Comparison of ENCODE assay signal across 24 cellular contexts in the genomic region with DNA sequence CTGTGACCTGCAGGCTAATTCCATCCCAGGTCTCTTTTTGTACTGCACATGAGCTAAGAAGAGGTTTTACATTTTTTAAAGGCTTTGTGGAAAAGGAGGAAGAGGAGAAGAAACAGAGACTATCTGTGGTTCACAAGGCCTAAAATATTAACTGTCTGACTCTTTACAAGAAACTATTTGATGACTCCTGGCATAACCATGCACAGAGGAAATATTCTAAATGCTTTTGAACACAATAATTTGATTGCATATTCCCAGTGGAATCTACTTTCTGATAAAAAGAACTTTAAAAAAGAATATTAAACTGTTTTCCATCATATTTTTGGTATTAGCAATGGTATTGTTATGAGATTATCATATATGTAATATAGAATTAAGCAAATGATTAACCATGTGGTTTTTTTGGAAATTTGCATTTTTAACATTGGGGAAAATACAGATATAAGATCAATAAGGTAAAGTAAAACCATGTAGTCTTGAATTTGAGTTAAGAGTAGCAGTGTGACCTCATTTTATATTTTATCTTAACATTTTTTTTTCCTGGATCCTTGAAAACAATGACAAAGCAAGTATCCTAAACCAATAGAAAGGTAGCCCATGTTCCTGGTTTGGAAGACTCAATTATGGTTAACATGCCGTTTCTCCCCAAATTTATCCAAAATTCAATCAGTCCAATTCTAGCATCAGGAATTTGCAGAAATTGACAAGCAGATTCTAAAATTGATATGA.
DNase-seq lines count a peak whose midpoint lies in the region; FAIRE-seq and TF ChIP-seq lines count a peak whose summit lies in the region.
"Had no signal": no experiment of that assay in that cellular context is flagged by ENCODE, and none has a peak within 500 bp of the region (broad histone marks: within the 10 kb centered on the region; RNA-seq: fewer than 3 reads in every experiment).

No MANE protein-coding gene starts in this region.

- H3K9me3 Mint-ChIP-seq in chondrocyte (ENCODE audit: low read depth), result peaks cover 7% of the 10 kb centered on the region
- H3K9me3 Mint-ChIP-seq: activated CD4-positive, alpha-beta T cell treated with anti-CD3 and anti-CD28 coated beads, Interleukin-2, amount 10 ng/mL, durations not matched to agents 24 days and 14 days had no signal

- no peaks in the 10 kb centered on the region for H3K36me3 ChIP-seq in mesenchymal stem cell (ENCODE audit: control insufficient read depth in 1 of 2, insufficient read depth in 2 of 2, low read depth in 1 of 2, low read length in 2 of 2)
- H3K36me3 ChIP-seq: pancreas, sigmoid colon, stomach, upper lobe of right lung had no signal

- no peaks in the 10 kb centered on the region for H3K27me3 Mint-ChIP-seq in chondrocyte (ENCODE audit: low read depth)
- H3K27me3 Mint-ChIP-seq: activated CD4-positive, alpha-beta T cell treated with anti-CD3 and anti-CD28 coated beads, Interleukin-2, amount 10 ng/mL, durations not matched to agents 24 days and 14 days had no signal

- H3K79me1 ChIP-seq in mesenchymal stem cell (replicated peaks; ENCODE audit: low read length, poor library complexity, severe bottlenecking), result no peaks in the 10 kb centered on the region

- H4K8ac ChIP-seq in mesenchymal stem cell (ENCODE audit: low read length), result no peak overlapping the region

- no peak overlapping the region for H2AFZ ChIP-seq in mesenchymal stem cell (ENCODE audit: low read depth, low read length)

- H2BK5ac ChIP-seq in mesenchymal stem cell (ENCODE audit: low read depth, low read length, poor library complexity, severe bottlenecking), result peak overlapping the region; percentile 97

- no peak overlapping the region for H3K14ac ChIP-seq in mesenchymal stem cell (ENCODE audit: low read length in 2 of 2)

- no peak overlapping the region for H4K91ac ChIP-seq in mesenchymal stem cell (ENCODE audit: low read length)

- no peak overlapping the region for H2BK12ac ChIP-seq in mesenchymal stem cell (ENCODE audit: low read length in 2 of 2)

- FAIRE-seq in frontal cortex (lab: Jason Lieb, UNC), result no peak
- FAIRE-seq: G401.6, GM12891, pancreas had no signal

- H3K23ac ChIP-seq in mesenchymal stem cell (ENCODE audit: low read length in 2 of 2), result no peak overlapping the region

- H2BK15ac ChIP-seq in mesenchymal stem cell (ENCODE audit: low read depth, poor library complexity, severe bottlenecking), result no peak overlapping the region

- peaks cover 10% of the 10 kb centered on the region for H3K4me1 ChIP-seq in mesenchymal stem cell (ENCODE audit: control insufficient read depth, insufficient read depth, low read depth, low read length)
- H3K4me1 ChIP-seq: pancreas, stomach, upper lobe of right lung had no signal

- DNase-seq in AG08395 (ENCODE audit: low spot score) (peak; percentile 53), HS-5 (ENCODE audit: low read depth) (peak; percentile 56), chondrocyte (ENCODE audit: low spot score) (no peak), mesenchymal stem cell (no peak), ecto neural progenitor cell (ENCODE audit: low spot score) (no peak), SHP77 treated with DMSO at 0.1 percent for 48 hours (lab: John Stamatoyannopoulos, UW) (no peak), frontal cortex (ENCODE audit: low spot score in 2 of 2) (no peak), RKO (ENCODE audit: low spot score) (no peak)
- DNase-seq: activated CD4-positive, alpha-beta T cell treated with anti-CD3 and anti-CD28 coated beads, Interleukin-2, amount 10 ng/mL, durations not matched to agents 24 days and 14 days; activated effector memory CD4-positive, alpha-beta T cell treated with anti-CD3 and anti-CD28 coated beads, Interleukin-2, amount 50 U/mL, for 16 hours; AML-193; amniotic stem cell; COR-L47; glutamatergic neuron; NCI-H1436; NCI-H2171 treated with DMSO at 0.1 percent for 48 hours; NCI-H748 treated with DMSO at 0.1 percent for 48 hours; pancreas; sigmoid colon; stimulated activated CD4-positive, alpha-beta T cell treated with anti-CD3 and anti-CD28 coated beads, Interleukin-2, amount 100 ng/mL, for 24 hours; stomach; upper lobe of right lung had no signal

- peaks cover 64% of the 10 kb centered on the region for H3K4me1 Mint-ChIP-seq in chondrocyte (ENCODE audit: low read depth)
- H3K4me1 Mint-ChIP-seq: activated CD4-positive, alpha-beta T cell treated with anti-CD3 and anti-CD28 coated beads, Interleukin-2, amount 10 ng/mL, durations not matched to agents 24 days and 14 days had no signal

- H3K9ac ChIP-seq in mesenchymal stem cell (ENCODE audit: low read length), result peak overlapping the region; percentile 90

- peak overlapping the region; percentile 100 for H3K27ac ChIP-seq in mesenchymal stem cell (ENCODE audit: low read length, poor library complexity, severe bottlenecking)
- H3K27ac ChIP-seq: pancreas, sigmoid colon, stomach, upper lobe of right lung had no signal

- no peak for TF ChIP-seq CTCF in chondrocyte (IDR thresholded peaks at IDR 0.05)

- H3K27me3 ChIP-seq in mesenchymal stem cell (ENCODE audit: control insufficient read depth in 1 of 2, insufficient read depth in 1 of 2, low read length in 2 of 2), result no peaks in the 10 kb centered on the region
- H3K27me3 ChIP-seq: pancreas, sigmoid colon, stomach, upper lobe of right lung had no signal

- no peak overlapping the region for H3K18ac ChIP-seq in mesenchymal stem cell (ENCODE audit: low read depth in 1 of 2, low read length in 2 of 2)

- H2AK5ac ChIP-seq in mesenchymal stem cell (ENCODE audit: low read length, severe bottlenecking), result no peak overlapping the region

- no peak overlapping the region for H3K4me2 ChIP-seq in mesenchymal stem cell (ENCODE audit: low read length, poor library complexity, severe bottlenecking)

- peaks cover 9% of the 10 kb centered on the region for H3K9me3 ChIP-seq in mesenchymal stem cell (ENCODE audit: control insufficient read depth, low read length)
- H3K9me3 ChIP-seq: pancreas, sigmoid colon, upper lobe of right lung had no signal

- no peaks in the 10 kb centered on the region for H3K36me3 Mint-ChIP-seq in chondrocyte (ENCODE audit: low read depth)

- H3K4ac ChIP-seq in mesenchymal stem cell (ENCODE audit: low read depth in 1 of 2, low read length in 2 of 2), result no peak overlapping the region

- no peak overlapping the region for H2BK120ac ChIP-seq in mesenchymal stem cell (ENCODE audit: low read depth, low read length)

- no CpG with 5 or more reads among the region's 1 CpG for WGBS in mesenchymal stem cell

- H3K27ac Mint-ChIP-seq in chondrocyte (ENCODE audit: unreplicated experiment), result peak overlapping the region; percentile 88
- H3K27ac Mint-ChIP-seq: activated CD4-positive, alpha-beta T cell treated with anti-CD3 and anti-CD28 coated beads, Interleukin-2, amount 10 ng/mL, durations not matched to agents 24 days and 14 days had no signal

- no peak overlapping the region for H3K4me3 Mint-ChIP-seq in chondrocyte (ENCODE audit: unreplicated experiment)
- H3K4me3 Mint-ChIP-seq: activated CD4-positive, alpha-beta T cell treated with anti-CD3 and anti-CD28 coated beads, Interleukin-2, amount 10 ng/mL, durations not matched to agents 24 days and 14 days had no signal

- H3K4me3 ChIP-seq in mesenchymal stem cell (ENCODE audit: insufficient read depth in 1 of 2, low read depth in 1 of 2, low read length in 2 of 2), result no peak overlapping the region
- H3K4me3 ChIP-seq: pancreas, sigmoid colon, stomach, upper lobe of right lung had no signal

Comparison
In these comparisons a context has a peak if more than half of its experiments do, and no peak if none do; other contexts are left out.
1. DNase-seq: peak in AG08395 (single experiment) and HS-5 (single experiment); none in chondrocyte (single experiment), mesenchymal stem cell (single experiment), ecto neural progenitor cell (single experiment), SHP77 treated with DMSO at 0.1 percent for 48 hours (single experiment), frontal cortex (0 of 2) and RKO (single experiment).